ENCODE assay signal across 22 cellular contexts in the genomic region with DNA sequence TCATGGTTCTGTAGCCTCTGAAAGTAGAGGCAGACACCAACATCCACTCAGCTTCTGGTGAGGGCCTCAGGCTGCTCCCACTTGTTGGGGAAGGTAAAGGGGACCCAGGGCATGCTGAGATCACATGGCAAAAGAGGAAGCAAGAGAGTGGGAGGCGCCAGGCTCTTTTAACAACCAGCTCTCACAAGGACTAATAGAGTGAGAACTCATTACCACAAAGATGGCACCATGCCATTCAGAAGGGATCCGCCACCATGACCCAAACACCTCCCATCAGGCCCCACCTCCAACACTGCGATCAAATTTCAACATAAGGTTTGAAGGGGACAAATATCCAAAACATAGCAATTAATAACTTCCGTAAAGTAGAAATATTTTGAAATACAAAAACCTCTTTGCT.
"Had no signal": no experiment of that assay in that cellular context is flagged by ENCODE, and none has a peak within 500 bp of the region (broad histone marks: within the 10 kb centered on the region; RNA-seq: fewer than 3 reads in every experiment).

No MANE protein-coding gene starts in this region.

- H3K4me1 ChIP-seq: foreskin keratinocyte, left ventricle myocardium inferior, lower lobe of right lung, right atrium auricular region, sigmoid colon, stomach, transverse colon had no signal

- H3K36me3 ChIP-seq: left ventricle myocardium inferior, lower lobe of right lung, right atrium auricular region, sigmoid colon, stomach, thoracic aorta, transverse colon had no signal

- H3K27ac ChIP-seq: foreskin keratinocyte, hepatocyte, left ventricle myocardium inferior, lower lobe of right lung, right atrium auricular region, sigmoid colon, skin epidermis, stomach, thoracic aorta, transverse colon had no signal

- H3K9me3 ChIP-seq: lower lobe of right lung, right atrium auricular region, thoracic aorta had no signal

- ATAC-seq: foreskin keratinocyte, left cardiac atrium, lower lobe of right lung, natural killer cell had no signal

- DNase-seq: effector CD4-positive, alpha-beta T cell; endodermal cell; erythroblast; foreskin keratinocyte; head of caudate nucleus; kidney; left cardiac atrium; left ventricle myocardium inferior; lower lobe of right lung; natural killer cell; posterior cingulate gyrus; sigmoid colon; stimulated activated CD4-positive, alpha-beta T cell treated with anti-CD3 and anti-CD28 coated beads, Interleukin-2, amount 100 ng/mL, for 24 hours; stimulated activated CD4-positive, alpha-beta T cell treated with anti-CD3 and anti-CD28 coated beads, Interleukin-4, amount 100 ng/mL, for 4 hours; stimulated activated naive CD4-positive, alpha-beta T cell; stomach; substantia nigra; transverse colon had no signal

- H3K4me3 ChIP-seq: hepatocyte, left ventricle myocardium inferior, lower lobe of right lung, right atrium auricular region, sigmoid colon, skin epidermis, stomach, thoracic aorta, transverse colon had no signal

- H3K27me3 ChIP-seq: foreskin keratinocyte, hepatocyte, right atrium auricular region, sigmoid colon, transverse colon had no signal
